Comparison of ENCODE assay signal across 8 cellular contexts in genomic region chr1:234604393-234604725, GRCh38. TPM values are rescaled to one million over a fixed set of nuclear protein-coding genes. Genes with fewer than 3 reads are reported as not detected.
A peak's percentile ranks its signal among the peaks of the same experiment; 100 is the strongest.
DNase-seq lines count a peak whose midpoint lies in the region; ATAC-seq and TF ChIP-seq lines count a peak whose summit lies in the region.

No MANE protein-coding gene starts in this region.

- peaks cover 51 to 66% of the 10 kb centered on the region in 2 experiments for H3K36me3 ChIP-seq in SK-N-SH (replicated peaks in 1 of 2; ENCODE audit: control insufficient read depth in 1 of 2, insufficient read depth in 2 of 2, low read length in 1 of 2)
- peaks cover 5% of the 10 kb centered on the region for H3K36me3 ChIP-seq in kidney epithelial cell (ENCODE audit: control insufficient read depth, insufficient read depth, low read length)
- H3K36me3 ChIP-seq in suprapubic skin: peaks cover 18% of the 10 kb centered on the region

- no peaks in the 10 kb centered on the region for H3K9me3 ChIP-seq in SK-N-SH
- no peaks in the 10 kb centered on the region for H3K9me3 ChIP-seq in suprapubic skin

- peak overlapping the region; percentile 71 to 83 for H3K4me3 ChIP-seq in SK-N-SH (ENCODE audit: low read depth in 2 of 2, low read length in 1 of 2)
- peak overlapping the region; percentile 79 for H3K4me3 ChIP-seq in kidney epithelial cell (ENCODE audit: low read depth, low read length)
- peak overlapping the region; percentile 87 for H3K4me3 ChIP-seq in suprapubic skin

- H3K27me3 ChIP-seq in SK-N-SH (ENCODE audit: insufficient read depth): no peaks in the 10 kb centered on the region
- no peaks in the 10 kb centered on the region for H3K27me3 ChIP-seq in kidney epithelial cell (ENCODE audit: control insufficient read depth, insufficient read depth, low read length)
- no peaks in the 10 kb centered on the region for H3K27me3 ChIP-seq in suprapubic skin

- CTCF ChIA-PET in SK-N-SH (lab: Yijun Ruan, JAX): interaction anchor here (0.7 to 8.3 kb wide), 14 partner anchors 8 to 490 kb away, joined by 3 to 73 read pairs (median 5); no protein-coding TSS in a partner anchor

- H3K4me2 ChIP-seq in SK-N-SH: peak overlapping the region; percentile 90

- POLR2A ChIA-PET in SK-N-SH (lab: Yijun Ruan, JAX): interaction anchor here (0.6 to 2.3 kb wide), 12 partner anchors 8 to 480 kb away, joined by 3 to 21 read pairs (median 4); no protein-coding TSS in a partner anchor

- peak overlapping the region; percentile 94 for H3K9ac ChIP-seq in SK-N-SH

- no peak overlapping the region for H2AFZ ChIP-seq in SK-N-SH (ENCODE audit: low read depth)

- peak overlapping the region; percentile 95 for H3K4me3 Mint-ChIP-seq in activated naive CD8-positive, alpha-beta T cell treated with anti-CD3 and anti-CD28 coated beads for 36 hours

- no peaks in the 10 kb centered on the region for H3K27me3 Mint-ChIP-seq in activated naive CD8-positive, alpha-beta T cell treated with anti-CD3 and anti-CD28 coated beads for 36 hours

- H3K4me1 ChIP-seq in SK-N-SH (ENCODE audit: control insufficient read depth in 1 of 2, insufficient read depth in 2 of 2, low read depth in 1 of 2, low read length in 1 of 2) (peaks cover 30 to 59% of the 10 kb centered on the region in 2 experiments), suprapubic skin (peaks cover 63% of the 10 kb centered on the region)

- H3K36me3 Mint-ChIP-seq in activated naive CD8-positive, alpha-beta T cell treated with anti-CD3 and anti-CD28 coated beads for 36 hours: peaks cover 51% of the 10 kb centered on the region

- peaks cover 21% of the 10 kb centered on the region for H4K20me1 ChIP-seq in SK-N-SH (ENCODE audit: insufficient read depth)

- DNase-seq in SK-N-SH (no peak), kidney epithelial cell (ENCODE audit: low read depth) (no peak), suprapubic skin (ENCODE audit: low spot score in 2 of 2) (no peak), NCI-H748 (lab: John Stamatoyannopoulos, UW; ENCODE audit: unreplicated experiment) (no peak), NCI-H526 treated with DMSO at 0.1 percent for 48 hours (lab: John Stamatoyannopoulos, UW) (no peak), omental fat pad (ENCODE audit: low spot score) (no peak)
- no peak for DNase-seq in activated naive CD8-positive, alpha-beta T cell treated with anti-CD3 and anti-CD28 coated beads for 36 hours

- peak overlapping the region; percentile 84 for H3K27ac Mint-ChIP-seq in activated naive CD8-positive, alpha-beta T cell treated with anti-CD3 and anti-CD28 coated beads for 36 hours

- no peaks in the 10 kb centered on the region for H3K9me3 Mint-ChIP-seq in activated naive CD8-positive, alpha-beta T cell treated with anti-CD3 and anti-CD28 coated beads for 36 hours

- H3K4me1 Mint-ChIP-seq in activated naive CD8-positive, alpha-beta T cell treated with anti-CD3 and anti-CD28 coated beads for 36 hours: peaks cover 45% of the 10 kb centered on the region

- peak overlapping the region; percentile 98 to 100 for H3K27ac ChIP-seq in SK-N-SH (ENCODE audit: low read depth in 2 of 2, low read length in 1 of 2)
- peak overlapping the region; percentile 99 for H3K27ac ChIP-seq in suprapubic skin

- no peak for TF ChIP-seq RAD21 in SK-N-SH (IDR thresholded peaks at IDR 0.05; ENCODE audit: low read length)

- peaks cover 89% of the 10 kb centered on the region for H3K79me2 ChIP-seq in SK-N-SH (ENCODE audit: insufficient read depth)

- H3F3A ChIP-seq in SK-N-SH (replicated peaks; ENCODE audit: insufficient read depth): peaks cover 59% of the 10 kb centered on the region

- H3K9me2 ChIP-seq in SK-N-SH: no peaks in the 10 kb centered on the region

- no peak for ATAC-seq in SK-N-SH treated with all-trans-retinoic acid at 6 μM for 48 hours
- no peak for ATAC-seq in omental fat pad (ENCODE audit: low FRiP score)

- no peak for TF ChIP-seq EP300 in SK-N-SH (IDR thresholded peaks at IDR 0.05; ENCODE audit: borderline replicate concordance in 1 of 2, low read depth in 1 of 2, low read length in 1 of 2)
- TF ChIP-seq EP300 in suprapubic skin (IDR thresholded peaks at IDR 0.05): no peak

- TF ChIP-seq POLR2A in suprapubic skin (IDR thresholded peaks at IDR 0.05): no peak

- TF ChIP-seq CTCF in SK-N-SH (IDR thresholded peaks at IDR 0.05): no peak
- TF ChIP-seq CTCF in kidney epithelial cell (IDR thresholded peaks at IDR 0.05; ENCODE audit: insufficient read depth, low read length, poor library complexity, severe bottlenecking): no peak
- TF ChIP-seq CTCF in suprapubic skin (IDR thresholded peaks at IDR 0.05): no peak
- TF ChIP-seq CTCF in omental fat pad (IDR thresholded peaks at IDR 0.05): no peak

TF ChIP-seq in SK-N-SH, 30 proteins besides CTCF, POLR2A, EP300 and RAD21:
- TF ChIP-seq IRF3 (IDR thresholded peaks at IDR 0.05; ENCODE audit: low read depth, low read length) (no peak), NRF1 (IDR thresholded peaks at IDR 0.05; ENCODE audit: low read depth, low read length) (no peak), GATA2 (CRISPR knock-in tag; IDR thresholded peaks at IDR 0.05) (no peak), TEAD4 (IDR thresholded peaks at IDR 0.05; ENCODE audit: borderline replicate concordance, insufficient read depth) (no peak), FOXJ3 (CRISPR knock-in tag; IDR thresholded peaks at IDR 0.05) (no peak), RCOR1 (IDR thresholded peaks at IDR 0.05; ENCODE audit: low read length) (no peak), NFIC (IDR thresholded peaks at IDR 0.05; ENCODE audit: borderline replicate concordance) (no peak), FOSL2 (IDR thresholded peaks at IDR 0.05; ENCODE audit: borderline replicate concordance, low read depth) (no peak), USF1 (IDR thresholded peaks at IDR 0.05; ENCODE audit: borderline replicate concordance, low read depth) (no peak), RFX5 (IDR thresholded peaks at IDR 0.05; ENCODE audit: low read length) (no peak)

TF ChIP-seq in SK-N-SH treated with all-trans-retinoic acid at 6 μM for 48 hours, 23 proteins besides CTCF, POLR2A, EP300 and RAD21 (continues in another document):
- TF ChIP-seq TOX (CRISPR knock-in tag; IDR thresholded peaks at IDR 0.05; ENCODE audit: borderline replicate concordance): no peak
- TF ChIP-seq ZNF565 (CRISPR knock-in tag; conservative IDR thresholded peaks at IDR 0.05; ENCODE audit: low read depth): no peak
- TF ChIP-seq ZFP30 (CRISPR knock-in tag; IDR thresholded peaks at IDR 0.05): no peak
- no peak for TF ChIP-seq ESRRG (CRISPR knock-in tag; IDR thresholded peaks at IDR 0.05)
- TF ChIP-seq CSDC2 (CRISPR knock-in tag; IDR thresholded peaks at IDR 0.05): no peak
- no peak for TF ChIP-seq BACH2 (CRISPR knock-in tag; IDR thresholded peaks at IDR 0.05; ENCODE audit: borderline replicate concordance)
- TF ChIP-seq PPARA (CRISPR knock-in tag; IDR thresholded peaks at IDR 0.05; ENCODE audit: borderline replicate concordance): no peak
- no peak for TF ChIP-seq ARNTL (CRISPR knock-in tag; IDR thresholded peaks at IDR 0.05; ENCODE audit: borderline replicate concordance, low read depth)
- no peak for TF ChIP-seq PATZ1 (CRISPR knock-in tag; IDR thresholded peaks at IDR 0.05; ENCODE audit: borderline replicate concordance)
- no peak for TF ChIP-seq CSRNP3 (CRISPR knock-in tag; IDR thresholded peaks at IDR 0.05)
- no peak for TF ChIP-seq ZNF8 (CRISPR knock-in tag; IDR thresholded peaks at IDR 0.05)
- TF ChIP-seq GLIS3 (CRISPR knock-in tag; IDR thresholded peaks at IDR 0.05): no peak
- no peak for TF ChIP-seq ZFP3 (CRISPR knock-in tag; IDR thresholded peaks at IDR 0.05)
- no peak for TF ChIP-seq TCF4 (CRISPR knock-in tag; IDR thresholded peaks at IDR 0.05; ENCODE audit: borderline replicate concordance)
- TF ChIP-seq SNAI2 (CRISPR knock-in tag; IDR thresholded peaks at IDR 0.05): no peak
- TF ChIP-seq RARB (CRISPR knock-in tag; IDR thresholded peaks at IDR 0.05): no peak

RNA-seq across cellular contexts. Expression of gene IRF2BP2, which starts 5.6 kb away (rescaled TPM):
- 40.3 and 73.9 TPM in 2 replicates for polyA plus RNA-seq in SK-N-SH (2012; rRNA removed)
- 28.1 and 46.6 TPM in 2 replicates for polyA plus RNA-seq in SK-N-SH (2012; cell fraction: cytosol; rRNA removed)
- 73.9 and 167 TPM in 2 replicates for polyA plus RNA-seq in SK-N-SH (2012; cell fraction: nucleus; rRNA removed)
- 100 to 1,000 TPM; 109 to 111 TPM for total RNA-seq in activated naive CD8-positive, alpha-beta T cell treated with anti-CD3 and anti-CD28 coated beads for 36 hours
- total RNA-seq in kidney epithelial cell: 85.5 and 88.5 TPM in 2 replicates
- 100 to 1,000 TPM; 129 to 195 (median 159) TPM for total RNA-seq in suprapubic skin
- 10 to 100 TPM; 39.4 to 67.1 (median 40.0) TPM for total RNA-seq in omental fat pad
